ENCODE assay signal across 15 cellular contexts in the genomic region with DNA sequence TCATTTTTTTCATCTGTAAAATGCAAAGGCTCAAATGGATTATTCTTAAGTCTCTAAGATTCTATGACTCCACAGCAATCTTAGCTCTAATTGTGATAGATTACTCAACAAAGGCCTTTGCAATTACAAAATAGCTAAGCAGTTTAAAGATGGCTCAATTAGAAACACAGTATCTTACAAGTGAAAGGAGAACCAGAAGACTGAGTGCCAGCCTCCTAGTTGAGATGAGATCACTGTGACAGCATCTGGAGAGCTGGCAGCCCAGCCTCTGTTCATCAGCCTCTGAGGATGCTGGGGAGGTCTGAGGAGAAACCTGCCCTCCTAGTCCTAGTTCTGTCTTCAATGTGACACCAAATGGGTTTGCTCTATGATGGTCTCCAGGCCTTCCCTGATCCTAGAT.
"Had no signal": no experiment of that assay in that cellular context is flagged by ENCODE, and none has a peak within 500 bp of the region (broad histone marks: within the 10 kb centered on the region; RNA-seq: fewer than 3 reads in every experiment).

No MANE protein-coding gene starts in this region.

- H3K9me3 ChIP-seq: prostate gland, thyroid gland had no signal

- H3K27ac ChIP-seq: cardiac muscle cell, prostate gland had no signal

- H3K27me3 ChIP-seq: cardiac muscle cell, thyroid gland had no signal

- H3K36me3 ChIP-seq: cardiac muscle cell, prostate gland, thyroid gland had no signal

- ATAC-seq: activated T-helper 17 cell treated with anti-CD3 and anti-CD28 coated beads, Interleukin-2, amount 50 U/mL, for 72 hours; left ventricle myocardium superior; stimulated activated naive CD8-positive, alpha-beta T cell treated with anti-CD3 and anti-CD28 coated beads, Interleukin-15, Interleukin-2, amounts not matched to agents 100 U/mL and 50 U/mL, for 24 hours; WTC11 had no signal

- H3K4me1 ChIP-seq: prostate gland had no signal

- H3K4me3 ChIP-seq: cardiac muscle cell, prostate gland, thyroid gland had no signal

- DNase-seq: activated CD8-positive, alpha-beta memory T cell treated with anti-CD3 and anti-CD28 coated beads, Interleukin-2, amount 50 U/mL, for 4 hours; activated T-cell treated with anti-CD3 and anti-CD28 coated beads, Interleukin-2, amount 50 U/mL, for 24 hours; amniotic stem cell; cortex of kidney; endodermal cell; glutamatergic neuron; left ventricle myocardium superior; stimulated activated CD4-positive, alpha-beta T cell treated with anti-CD3 and anti-CD28 coated beads, Interleukin-4, amount 100 ng/mL, for 24 hours; stimulated activated naive CD8-positive, alpha-beta T cell treated with anti-CD3 and anti-CD28 coated beads, Interleukin-15, Interleukin-2, amounts not matched to agents 100 U/mL and 50 U/mL, for 24 hours; T-helper 1 cell had no signal
